Comparison of ENCODE assay signal across 22 cellular contexts in the genomic region with DNA sequence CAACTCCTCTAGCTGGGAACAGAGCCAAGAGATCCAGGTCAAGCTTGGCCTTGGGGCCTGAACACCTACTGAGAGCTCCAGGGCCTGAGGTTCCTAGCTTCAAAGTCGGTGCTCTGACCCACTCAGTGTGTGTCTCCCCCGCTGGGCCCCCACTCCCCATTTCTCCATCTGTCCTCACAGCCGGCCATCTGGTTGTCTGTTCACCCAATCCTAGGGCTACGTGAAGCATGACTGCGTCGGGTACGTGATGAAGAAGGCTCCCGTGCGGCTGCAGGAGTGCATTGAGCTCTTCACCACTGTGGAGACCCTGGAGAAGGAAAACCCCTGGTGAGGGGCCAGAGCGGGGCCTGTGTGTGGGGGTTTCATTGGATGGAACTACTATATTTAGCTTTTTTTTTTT.
"Had no signal": no experiment of that assay in that cellular context is flagged by ENCODE, and none has a peak within 500 bp of the region (broad histone marks: within the 10 kb centered on the region; RNA-seq: fewer than 3 reads in every experiment).

No MANE protein-coding gene starts in this region.

- H3K27ac Mint-ChIP-seq: immature natural killer cell; memory B cell; natural killer cell treated with Interleukin-12 subunit alpha and Interleukin-12 subunit beta and Interleukin-15 and Interleukin-18, amount 100 ng/mL, for 72 hours had no signal

- H3K4me1 Mint-ChIP-seq: immature natural killer cell, memory B cell had no signal

- H3K27me3 ChIP-seq: esophagus squamous epithelium, gastroesophageal sphincter, left lung, neural progenitor cell, ovary, right atrium auricular region, tibial artery, upper lobe of left lung, uterus had no signal

- H3K4me1 ChIP-seq: esophagus squamous epithelium, gastroesophageal sphincter, left lung, lower lobe of right lung, neural progenitor cell, right atrium auricular region, tibial artery, upper lobe of left lung, uterus had no signal

- H3K9me3 ChIP-seq: esophagus squamous epithelium, gastroesophageal sphincter, left lung, lower lobe of right lung, ovary, right atrium auricular region, tibial artery, upper lobe of left lung, uterus had no signal

- H3K27me3 Mint-ChIP-seq: memory B cell; stimulated activated naive CD8-positive, alpha-beta T cell treated with anti-CD3 and anti-CD28 coated beads, Interleukin-15, Interleukin-2, amounts not matched to agents 100 ng/mL and 50 ng/mL, for 24 hours had no signal

- H3K4me3 Mint-ChIP-seq: immature natural killer cell; memory B cell; natural killer cell treated with Interleukin-12 subunit alpha and Interleukin-12 subunit beta and Interleukin-15 and Interleukin-18, amount 100 ng/mL, for 72 hours; neural progenitor cell; stimulated activated effector memory CD8-positive, alpha-beta T cell treated with anti-CD3 and anti-CD28 coated beads, Interleukin-12 subunit alpha, Interleukin-12 subunit beta, amount 100 ng/mL, for 72 hours; stimulated activated naive CD8-positive, alpha-beta T cell treated with anti-CD3 and anti-CD28 coated beads, Interleukin-15, Interleukin-2, amounts not matched to agents 100 ng/mL and 50 ng/mL, for 24 hours had no signal

- H3K4me3 ChIP-seq: esophagus squamous epithelium, gastroesophageal sphincter, left lung, lower lobe of right lung, neural progenitor cell, ovary, right atrium auricular region, tibial artery, upper lobe of left lung, uterus had no signal

- H3K36me3 ChIP-seq: neural progenitor cell, ovary, uterus had no signal

- H3K27ac ChIP-seq: esophagus squamous epithelium, gastroesophageal sphincter, left lung, lower lobe of right lung, neural progenitor cell, ovary, right atrium auricular region, tibial artery, upper lobe of left lung, uterus had no signal

- ATAC-seq: gastroesophageal sphincter; left lung; lower lobe of right lung; natural killer cell treated with Interleukin-12 subunit alpha and Interleukin-12 subunit beta and Interleukin-15 and Interleukin-18, amount 100 ng/mL, for 72 hours; stimulated activated effector memory CD8-positive, alpha-beta T cell treated with anti-CD3 and anti-CD28 coated beads, Interleukin-12 subunit alpha, Interleukin-12 subunit beta, amount 100 ng/mL, for 72 hours had no signal

- DNase-seq: dermis blood vessel endothelial cell; esophagus squamous epithelium; foreskin fibroblast; immature natural killer cell; left lung; lower lobe of right lung; midbrain; nucleus accumbens; ovary; small intestine; stimulated activated CD4-positive, alpha-beta T cell treated with anti-CD3 and anti-CD28 coated beads, Interleukin-4, amount 100 ng/mL, for 1 hour; stimulated activated CD8-positive, alpha-beta memory T cell treated with anti-CD3 and anti-CD28 coated beads, Interleukin-4, amount 100 ng/mL, for 48 hours; tibial artery; upper lobe of left lung; uterus had no signal

- H3K9me3 Mint-ChIP-seq: immature natural killer cell; memory B cell; natural killer cell treated with Interleukin-12 subunit alpha and Interleukin-12 subunit beta and Interleukin-15 and Interleukin-18, amount 100 ng/mL, for 72 hours; neural progenitor cell; stimulated activated effector memory CD8-positive, alpha-beta T cell treated with anti-CD3 and anti-CD28 coated beads, Interleukin-12 subunit alpha, Interleukin-12 subunit beta, amount 100 ng/mL, for 72 hours; stimulated activated naive CD8-positive, alpha-beta T cell treated with anti-CD3 and anti-CD28 coated beads, Interleukin-15, Interleukin-2, amounts not matched to agents 100 ng/mL and 50 ng/mL, for 24 hours had no signal
